9 cellular contexts compared by ENCODE assay signal in genomic region chr16:29745126-29745852, GRCh38. TPM values are rescaled to one million over a fixed set of nuclear protein-coding genes. Genes with fewer than 3 reads are reported as not detected.
DNase-seq lines count a peak whose midpoint lies in the region; ATAC-seq, FAIRE-seq and TF ChIP-seq lines count a peak whose summit lies in the region.
"Had no signal": no experiment of that assay in that cellular context is flagged by ENCODE, and none has a peak within 500 bp of the region (broad histone marks: within the 10 kb centered on the region; RNA-seq: fewer than 3 reads in every experiment).

No MANE protein-coding gene starts in this region.

- 69 to 79% (median 75%) methylated on average over 16 of the region's 16 CpGs for whole genome bisulfite sequencing in ovary, 3 donors

- H3K4me1 ChIP-seq in ovary (ENCODE audit: insufficient read depth), result no peaks in the 10 kb centered on the region

- no peak for TF ChIP-seq POLR2A in ovary (IDR thresholded peaks at IDR 0.05)

- intact Hi-C loops in ovary (cut with DNase I), result loop anchor here in 2 of 4 donors (10.0 kb wide), 2 partner anchors 50 to 740 kb away; partner anchors contain the start of gene KIF22 (in 1 of the 2)

- H3K27ac ChIP-seq in ovary, result no peak overlapping the region

- peak; percentile 83 for FAIRE-seq in GM18507 (lab: Jason Lieb, UNC)
- FAIRE-seq: colon had no signal

- H3K27me3 ChIP-seq in ovary, result no peaks in the 10 kb centered on the region

- H3K36me3 ChIP-seq in ovary, result no peaks in the 10 kb centered on the region

- DNase-seq in GM18507 (ENCODE audit: extremely low spot score, insufficient read length, low read depth) (no peak), UCSD-AML1 (lab: John Stamatoyannopoulos, UW; ENCODE audit: unreplicated experiment) (peak; percentile 65), NCI-H345 treated with DMSO at 0.1 percent for 48 hours (lab: John Stamatoyannopoulos, UW; ENCODE audit: unreplicated experiment) (no peak), ovary (no peak), HPDE6-E6E7 (ENCODE audit: extremely low spot score) (no peak)
- DNase-seq in stimulated activated CD8-positive, alpha-beta memory T cell treated with anti-CD3 and anti-CD28 coated beads, Interleukin-12 subunit alpha, Interleukin-12 subunit beta, amount 100 ng/mL, for 4 hours (ENCODE audit: low read depth), result peak; percentile 32

- TF ChIP-seq CTCF in ovary (IDR thresholded peaks at IDR 0.05), result no peak

- H3K9me3 ChIP-seq in ovary, result no peaks in the 10 kb centered on the region

- no peak for TF ChIP-seq EP300 in ovary (IDR thresholded peaks at IDR 0.05)

- ATAC-seq in HG02885 (IDR thresholded peaks at IDR 0.05; ENCODE audit: poor library complexity, unreplicated experiment) (peak; percentile 50), esophagus mucosa (peak; percentile 35)

- no peak overlapping the region for H3K4me3 ChIP-seq in ovary

RNA-seq across cellular contexts. Expression of gene C16orf54, which starts 0.5 kb away (rescaled TPM):
- total RNA-seq in esophagus mucosa (0.36 TPM), ovary (under 1 TPM; 0.12 to 0.72 (median 0.30) TPM)
- 1 to 10 TPM in 1 of 2 donors, under 1 TPM in 1; 0.16 to 1.7 TPM for polyA plus RNA-seq in ovary

RNA-seq across cellular contexts. Expression of gene ZG16, which starts 32.8 kb away (rescaled TPM):
- total RNA-seq in esophagus mucosa (not detected), ovary (under 1 TPM in 3 of 7 donors, not detected in 4; 0.07 to 0.48 (median 0.15) TPM)
- not detected for polyA plus RNA-seq in ovary

RNA-seq across cellular contexts. Expression of gene KIF22, which starts 45.3 kb away (rescaled TPM):
- 28.7 TPM for total RNA-seq in esophagus mucosa
- total RNA-seq in ovary, result 10 to 100 TPM; 15.9 to 31.0 (median 20.7) TPM
- 10 to 100 TPM; 14.4 to 30.6 TPM for polyA plus RNA-seq in ovary

Comparison
In these comparisons a context has a peak if more than half of its experiments do, and no peak if none do; other contexts are left out.
1. DNase-seq: peak in UCSD-AML1 (single experiment) and stimulated activated CD8-positive, alpha-beta memory T cell treated with anti-CD3 and anti-CD28 coated beads, Interleukin-12 subunit alpha, Interleukin-12 subunit beta, amount 100 ng/mL, for 4 hours (single experiment); none in GM18507 (single experiment), NCI-H345 treated with DMSO at 0.1 percent for 48 hours (single experiment), ovary (0 of 5) and HPDE6-E6E7 (single experiment).